ENCODE assay signal across 20 cellular contexts in the genomic region with DNA sequence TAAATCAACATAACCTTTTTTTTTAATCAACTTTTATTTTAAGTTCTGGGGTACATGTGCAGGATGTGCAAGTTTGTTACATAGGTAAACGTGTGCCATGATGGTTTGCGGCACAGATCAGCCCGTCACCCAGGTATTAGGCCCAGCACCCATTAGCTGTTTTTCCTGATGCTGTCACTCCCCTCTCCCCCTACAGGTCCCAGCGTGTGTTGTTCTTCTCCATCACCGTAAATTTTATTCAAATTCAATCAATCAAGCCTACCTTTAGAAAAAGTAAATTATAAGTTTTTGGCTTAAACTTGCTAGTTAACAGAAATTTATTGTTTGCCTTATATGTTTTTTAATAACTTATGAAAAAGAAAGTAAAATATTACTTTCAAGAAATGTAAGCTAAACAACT.
"Had no signal": no experiment of that assay in that cellular context is flagged by ENCODE, and none has a peak within 500 bp of the region (broad histone marks: within the 10 kb centered on the region; RNA-seq: fewer than 3 reads in every experiment).

No MANE protein-coding gene starts in this region.

- H3K36me3 ChIP-seq: SJSA1 had no signal

- H3K36me3 Mint-ChIP-seq: IgD-negative memory B cell had no signal

- H3K9me3 ChIP-seq: SJSA1 had no signal

- H3K4me3 ChIP-seq: K562, SJSA1, SK-N-MC had no signal

- DNase-seq: Kasumi-1, MM.1S, NCI-H1092 treated with DMSO at 0.1 percent for 48 hours, NCI-H1436, NCI-H187 treated with DMSO at 0.1 percent for 48 hours, NCI-H2029 treated with DMSO at 0.1 percent for 48 hours, NCI-H2171 treated with DMSO at 0.1 percent for 48 hours, NCI-H345, NCI-H524, NCI-H526 treated with DMSO at 0.1 percent for 48 hours, NCI-H748 treated with DMSO at 0.1 percent for 48 hours, Right ventricle myocardium superior, RPMI8226, SIG-M5 had no signal

- H3K9me3 Mint-ChIP-seq: IgD-negative memory B cell had no signal

- H3K9ac ChIP-seq: KMS-11 had no signal

- H3K27ac ChIP-seq: KMS-11, SJSA1, SK-N-MC had no signal

- H3K27me3 ChIP-seq: SJSA1 had no signal

- FAIRE-seq: RCC 7860 had no signal

- H3K4me2 ChIP-seq: KMS-11 had no signal

- H3K4me3 Mint-ChIP-seq: IgD-negative memory B cell had no signal

- H3K27ac Mint-ChIP-seq: IgD-negative memory B cell had no signal

- H3K4me1 Mint-ChIP-seq: IgD-negative memory B cell had no signal
